Comparison of ENCODE assay signal across 1 cellular context in the genomic region with DNA sequence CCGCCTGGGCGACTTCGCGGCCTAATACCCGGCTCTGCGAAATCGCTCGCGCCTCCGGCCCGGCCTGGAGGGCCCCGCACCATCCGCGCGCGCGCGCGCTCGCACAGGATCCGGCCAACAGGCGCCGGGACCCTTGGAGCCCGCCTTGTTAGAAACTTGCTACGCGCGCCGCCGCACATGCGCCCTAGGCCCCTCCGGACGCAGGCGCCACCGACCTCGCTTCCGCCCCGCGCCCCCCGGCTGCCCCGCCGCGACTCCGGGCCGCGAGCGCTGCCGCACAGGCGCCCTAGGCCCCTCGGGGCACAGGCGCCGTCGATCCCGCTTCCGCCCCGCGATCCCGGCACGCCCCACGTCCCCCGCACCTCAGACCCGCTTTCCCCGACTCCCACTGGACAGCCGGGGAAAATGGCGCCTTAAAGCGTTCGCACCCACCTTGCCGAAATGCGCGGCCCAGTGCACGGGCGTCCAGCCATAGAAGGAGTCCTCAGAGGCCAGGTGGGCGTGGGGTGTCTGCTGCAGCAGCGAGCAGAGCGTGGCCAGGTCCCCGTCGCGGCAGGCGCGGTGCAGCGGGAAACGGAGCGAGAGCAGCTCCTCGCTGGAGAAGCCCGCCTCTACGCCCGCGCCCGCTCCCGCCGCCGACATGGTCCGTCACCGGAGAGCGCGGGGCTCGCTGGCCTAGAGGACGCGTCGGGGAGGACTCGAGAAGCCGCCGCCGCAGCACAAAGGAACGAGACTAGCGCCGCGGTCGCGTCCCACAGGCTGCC.
TF ChIP-seq lines count a peak whose summit lies in the region.

No MANE protein-coding gene starts in this region.

TF ChIP-seq in GM12878, 131 proteins besides CTCF, POLR2A, EP300 and RAD21 (continued from another document):
- TF ChIP-seq, protein P1, sequence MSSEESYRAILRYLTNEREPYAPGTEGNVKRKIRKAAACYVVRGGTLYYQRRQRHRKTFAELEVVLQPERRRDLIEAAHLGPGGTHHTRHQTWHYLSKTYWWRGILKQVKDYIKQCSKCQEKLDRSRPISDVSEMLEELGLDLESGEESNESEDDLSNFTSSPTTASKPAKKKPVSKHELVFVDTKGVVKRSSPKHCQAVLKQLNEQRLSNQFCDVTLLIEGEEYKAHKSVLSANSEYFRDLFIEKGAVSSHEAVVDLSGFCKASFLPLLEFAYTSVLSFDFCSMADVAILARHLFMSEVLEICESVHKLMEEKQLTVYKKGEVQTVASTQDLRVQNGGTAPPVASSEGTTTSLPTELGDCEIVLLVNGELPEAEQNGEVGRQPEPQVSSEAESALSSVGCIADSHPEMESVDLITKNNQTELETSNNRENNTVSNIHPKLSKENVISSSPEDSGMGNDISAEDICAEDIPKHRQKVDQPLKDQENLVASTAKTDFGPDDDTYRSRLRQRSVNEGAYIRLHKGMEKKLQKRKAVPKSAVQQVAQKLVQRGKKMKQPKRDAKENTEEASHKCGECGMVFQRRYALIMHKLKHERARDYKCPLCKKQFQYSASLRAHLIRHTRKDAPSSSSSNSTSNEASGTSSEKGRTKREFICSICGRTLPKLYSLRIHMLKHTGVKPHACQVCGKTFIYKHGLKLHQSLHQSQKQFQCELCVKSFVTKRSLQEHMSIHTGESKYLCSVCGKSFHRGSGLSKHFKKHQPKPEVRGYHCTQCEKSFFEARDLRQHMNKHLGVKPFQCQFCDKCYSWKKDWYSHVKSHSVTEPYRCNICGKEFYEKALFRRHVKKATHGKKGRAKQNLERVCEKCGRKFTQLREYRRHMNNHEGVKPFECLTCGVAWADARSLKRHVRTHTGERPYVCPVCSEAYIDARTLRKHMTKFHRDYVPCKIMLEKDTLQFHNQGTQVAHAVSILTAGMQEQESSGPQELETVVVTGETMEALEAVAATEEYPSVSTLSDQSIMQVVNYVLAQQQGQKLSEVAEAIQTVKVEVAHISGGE (CRISPR knock-in tag; IDR thresholded peaks at IDR 0.05), result no peak
- TF ChIP-seq MTA3 (IDR thresholded peaks at IDR 0.05; ENCODE audit: borderline replicate concordance, low read length), result no peak
- TF ChIP-seq MYB (IDR thresholded peaks at IDR 0.05; ENCODE audit: borderline replicate concordance, low read depth, low read length), result no peak
- no peak for TF ChIP-seq TBL1XR1 (IDR thresholded peaks at IDR 0.05; ENCODE audit: low read depth, low read length)
- TF ChIP-seq, protein P2, sequence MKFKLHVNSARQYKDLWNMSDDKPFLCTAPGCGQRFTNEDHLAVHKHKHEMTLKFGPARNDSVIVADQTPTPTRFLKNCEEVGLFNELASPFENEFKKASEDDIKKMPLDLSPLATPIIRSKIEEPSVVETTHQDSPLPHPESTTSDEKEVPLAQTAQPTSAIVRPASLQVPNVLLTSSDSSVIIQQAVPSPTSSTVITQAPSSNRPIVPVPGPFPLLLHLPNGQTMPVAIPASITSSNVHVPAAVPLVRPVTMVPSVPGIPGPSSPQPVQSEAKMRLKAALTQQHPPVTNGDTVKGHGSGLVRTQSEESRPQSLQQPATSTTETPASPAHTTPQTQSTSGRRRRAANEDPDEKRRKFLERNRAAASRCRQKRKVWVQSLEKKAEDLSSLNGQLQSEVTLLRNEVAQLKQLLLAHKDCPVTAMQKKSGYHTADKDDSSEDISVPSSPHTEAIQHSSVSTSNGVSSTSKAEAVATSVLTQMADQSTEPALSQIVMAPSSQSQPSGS (IDR thresholded peaks at IDR 0.05; ENCODE audit: low read length), result no peak
- no peak for TF ChIP-seq YBX1 (IDR thresholded peaks at IDR 0.05)
- TF ChIP-seq CBFB (IDR thresholded peaks at IDR 0.05; ENCODE audit: low read depth), result no peak
- no peak for TF ChIP-seq SREBF2 (IDR thresholded peaks at IDR 0.05; ENCODE audit: low read length)
- TF ChIP-seq, protein P3, sequence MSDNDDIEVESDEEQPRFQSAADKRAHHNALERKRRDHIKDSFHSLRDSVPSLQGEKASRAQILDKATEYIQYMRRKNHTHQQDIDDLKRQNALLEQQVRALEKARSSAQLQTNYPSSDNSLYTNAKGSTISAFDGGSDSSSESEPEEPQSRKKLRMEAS (IDR thresholded peaks at IDR 0.05; ENCODE audit: low read depth, low read length), result no peak
- TF ChIP-seq, protein P4, sequence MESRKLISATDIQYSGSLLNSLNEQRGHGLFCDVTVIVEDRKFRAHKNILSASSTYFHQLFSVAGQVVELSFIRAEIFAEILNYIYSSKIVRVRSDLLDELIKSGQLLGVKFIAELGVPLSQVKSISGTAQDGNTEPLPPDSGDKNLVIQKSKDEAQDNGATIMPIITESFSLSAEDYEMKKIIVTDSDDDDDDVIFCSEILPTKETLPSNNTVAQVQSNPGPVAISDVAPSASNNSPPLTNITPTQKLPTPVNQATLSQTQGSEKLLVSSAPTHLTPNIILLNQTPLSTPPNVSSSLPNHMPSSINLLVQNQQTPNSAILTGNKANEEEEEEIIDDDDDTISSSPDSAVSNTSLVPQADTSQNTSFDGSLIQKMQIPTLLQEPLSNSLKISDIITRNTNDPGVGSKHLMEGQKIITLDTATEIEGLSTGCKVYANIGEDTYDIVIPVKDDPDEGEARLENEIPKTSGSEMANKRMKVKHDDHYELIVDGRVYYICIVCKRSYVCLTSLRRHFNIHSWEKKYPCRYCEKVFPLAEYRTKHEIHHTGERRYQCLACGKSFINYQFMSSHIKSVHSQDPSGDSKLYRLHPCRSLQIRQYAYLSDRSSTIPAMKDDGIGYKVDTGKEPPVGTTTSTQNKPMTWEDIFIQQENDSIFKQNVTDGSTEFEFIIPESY (IDR thresholded peaks at IDR 0.05), result no peak
- TF ChIP-seq, protein P5, sequence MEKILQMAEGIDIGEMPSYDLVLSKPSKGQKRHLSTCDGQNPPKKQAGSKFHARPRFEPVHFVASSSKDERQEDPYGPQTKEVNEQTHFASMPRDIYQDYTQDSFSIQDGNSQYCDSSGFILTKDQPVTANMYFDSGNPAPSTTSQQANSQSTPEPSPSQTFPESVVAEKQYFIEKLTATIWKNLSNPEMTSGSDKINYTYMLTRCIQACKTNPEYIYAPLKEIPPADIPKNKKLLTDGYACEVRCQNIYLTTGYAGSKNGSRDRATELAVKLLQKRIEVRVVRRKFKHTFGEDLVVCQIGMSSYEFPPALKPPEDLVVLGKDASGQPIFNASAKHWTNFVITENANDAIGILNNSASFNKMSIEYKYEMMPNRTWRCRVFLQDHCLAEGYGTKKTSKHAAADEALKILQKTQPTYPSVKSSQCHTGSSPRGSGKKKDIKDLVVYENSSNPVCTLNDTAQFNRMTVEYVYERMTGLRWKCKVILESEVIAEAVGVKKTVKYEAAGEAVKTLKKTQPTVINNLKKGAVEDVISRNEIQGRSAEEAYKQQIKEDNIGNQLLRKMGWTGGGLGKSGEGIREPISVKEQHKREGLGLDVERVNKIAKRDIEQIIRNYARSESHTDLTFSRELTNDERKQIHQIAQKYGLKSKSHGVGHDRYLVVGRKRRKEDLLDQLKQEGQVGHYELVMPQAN (conservative IDR thresholded peaks at IDR 0.05), result peak; percentile 72
- TF ChIP-seq ATF7 (IDR thresholded peaks at IDR 0.05; ENCODE audit: low read depth), result no peak
- TF ChIP-seq MEF2A (IDR thresholded peaks at IDR 0.05; ENCODE audit: insufficient read depth, low read depth, low read length), result no peak
- no peak for TF ChIP-seq NFXL1 (IDR thresholded peaks at IDR 0.05; ENCODE audit: borderline replicate concordance)
- no peak for TF ChIP-seq IRF4 (IDR thresholded peaks at IDR 0.05; ENCODE audit: low read depth, low read length)
- TF ChIP-seq EED (IDR thresholded peaks at IDR 0.05; ENCODE audit: low read depth), result no peak
- TF ChIP-seq, protein P6, sequence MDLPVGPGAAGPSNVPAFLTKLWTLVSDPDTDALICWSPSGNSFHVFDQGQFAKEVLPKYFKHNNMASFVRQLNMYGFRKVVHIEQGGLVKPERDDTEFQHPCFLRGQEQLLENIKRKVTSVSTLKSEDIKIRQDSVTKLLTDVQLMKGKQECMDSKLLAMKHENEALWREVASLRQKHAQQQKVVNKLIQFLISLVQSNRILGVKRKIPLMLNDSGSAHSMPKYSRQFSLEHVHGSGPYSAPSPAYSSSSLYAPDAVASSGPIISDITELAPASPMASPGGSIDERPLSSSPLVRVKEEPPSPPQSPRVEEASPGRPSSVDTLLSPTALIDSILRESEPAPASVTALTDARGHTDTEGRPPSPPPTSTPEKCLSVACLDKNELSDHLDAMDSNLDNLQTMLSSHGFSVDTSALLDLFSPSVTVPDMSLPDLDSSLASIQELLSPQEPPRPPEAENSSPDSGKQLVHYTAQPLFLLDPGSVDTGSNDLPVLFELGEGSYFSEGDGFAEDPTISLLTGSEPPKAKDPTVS (IDR thresholded peaks at IDR 0.05; ENCODE audit: low read depth, low read length), result no peak
